ENCODE assay signal across 16 cellular contexts in the genomic region with DNA sequence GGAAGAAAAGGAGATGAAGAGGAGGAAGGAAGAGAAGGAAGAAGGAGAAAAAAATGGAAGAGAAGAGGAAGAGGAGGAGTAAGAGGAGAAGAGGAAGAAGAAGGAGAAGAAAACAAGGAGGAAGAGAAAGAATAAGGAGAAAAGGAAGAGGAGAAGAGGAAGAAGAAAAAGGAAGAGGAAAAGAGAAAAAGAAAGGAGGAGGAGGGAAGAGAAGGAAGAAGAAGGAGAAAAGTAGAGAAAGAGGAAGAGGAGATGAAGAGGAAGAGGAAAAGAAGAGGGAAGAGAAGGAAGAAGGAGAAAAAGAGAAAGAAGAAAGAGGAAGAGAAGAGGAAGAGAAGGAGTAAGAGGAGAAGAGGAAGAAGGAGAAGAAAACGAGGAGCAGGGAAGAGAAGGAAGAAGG. TPM values are rescaled to one million over a fixed set of nuclear protein-coding genes. Genes with fewer than 3 reads are reported as not detected.
DNase-seq lines count a peak whose midpoint lies in the region; ATAC-seq and TF ChIP-seq lines count a peak whose summit lies in the region.
"Had no signal": no experiment of that assay in that cellular context is flagged by ENCODE, and none has a peak within 500 bp of the region (broad histone marks: within the 10 kb centered on the region; RNA-seq: fewer than 3 reads in every experiment).

No MANE protein-coding gene starts in this region.

- no peak overlapping the region for H3K4me3 Mint-ChIP-seq in natural killer cell
- H3K4me3 Mint-ChIP-seq in natural killer cell treated with Interleukin-12 subunit alpha and Interleukin-12 subunit beta and Interleukin-15 and Interleukin-18, amount 100 ng/mL, for 72 hours: no peak overlapping the region
- no peak overlapping the region for H3K4me3 Mint-ChIP-seq in CD4-positive, alpha-beta T cell
- no peak overlapping the region for H3K4me3 Mint-ChIP-seq in activated CD8-positive, alpha-beta T cell treated with anti-CD3 and anti-CD28 coated beads, Interleukin-2, amount 10 ng/mL, durations not matched to agents 7 days and 5 days

- CTCF ChIA-PET in CD4-positive, alpha-beta T cell (lab: Charles Lee): no interaction called here
- CTCF ChIA-PET in activated CD8-positive, alpha-beta T cell treated with anti-CD3 and anti-CD28 coated beads, Interleukin-2, amount 10 ng/mL, durations not matched to agents 7 days and 5 days (lab: Charles Lee): no interaction called here

- peaks cover 27 to 28% of the 10 kb centered on the region in 2 donors for H3K27me3 Mint-ChIP-seq in natural killer cell (ENCODE audit: low read depth in 2 of 2)
- H3K27me3 Mint-ChIP-seq in natural killer cell treated with Interleukin-12 subunit alpha and Interleukin-12 subunit beta and Interleukin-15 and Interleukin-18, amount 100 ng/mL, for 72 hours: peaks cover 21 to 25% of the 10 kb centered on the region in 2 donors
- no peaks in the 10 kb centered on the region for H3K27me3 Mint-ChIP-seq in CD4-positive, alpha-beta T cell
- no peaks in the 10 kb centered on the region for H3K27me3 Mint-ChIP-seq in activated CD8-positive, alpha-beta T cell treated with anti-CD3 and anti-CD28 coated beads, Interleukin-2, amount 10 ng/mL, durations not matched to agents 7 days and 5 days (ENCODE audit: low read depth)

- ATAC-seq in natural killer cell: no peak
- ATAC-seq in natural killer cell treated with Interleukin-12 subunit alpha and Interleukin-12 subunit beta and Interleukin-15 and Interleukin-18, amount 100 ng/mL, for 72 hours: no peak
- no peak for ATAC-seq in CD4-positive, alpha-beta T cell (ENCODE audit: poor library complexity)
- ATAC-seq in activated CD8-positive, alpha-beta T cell treated with anti-CD3 and anti-CD28 coated beads, Interleukin-2, amount 10 ng/mL, durations not matched to agents 7 days and 5 days: no peak
- no peak for ATAC-seq in GM18873 (IDR thresholded peaks at IDR 0.05; ENCODE audit: low FRiP score, unreplicated experiment)
- ATAC-seq: HCT116, HepG2 had no signal

- no peak overlapping the region for H3K27ac Mint-ChIP-seq in natural killer cell
- no peak overlapping the region for H3K27ac Mint-ChIP-seq in natural killer cell treated with Interleukin-12 subunit alpha and Interleukin-12 subunit beta and Interleukin-15 and Interleukin-18, amount 100 ng/mL, for 72 hours
- no peak overlapping the region for H3K27ac Mint-ChIP-seq in CD4-positive, alpha-beta T cell
- peak overlapping the region; percentile 18 for H3K27ac Mint-ChIP-seq in activated CD8-positive, alpha-beta T cell treated with anti-CD3 and anti-CD28 coated beads, Interleukin-2, amount 10 ng/mL, durations not matched to agents 7 days and 5 days

- POLR2A ChIA-PET in CD4-positive, alpha-beta T cell (lab: Charles Lee): interaction anchor here (1.1 to 1.4 kb wide), 2 partner anchors 10 to 162 kb away, joined by 3 read pairs; no protein-coding TSS in a partner anchor
- POLR2A ChIA-PET in activated CD8-positive, alpha-beta T cell treated with anti-CD3 and anti-CD28 coated beads, Interleukin-2, amount 10 ng/mL, durations not matched to agents 7 days and 5 days (lab: Charles Lee): no interaction called here

- H3K9me3 Mint-ChIP-seq in natural killer cell: no peaks in the 10 kb centered on the region
- H3K9me3 Mint-ChIP-seq in natural killer cell treated with Interleukin-12 subunit alpha and Interleukin-12 subunit beta and Interleukin-15 and Interleukin-18, amount 100 ng/mL, for 72 hours: no peaks in the 10 kb centered on the region
- H3K9me3 Mint-ChIP-seq in CD4-positive, alpha-beta T cell: no peaks in the 10 kb centered on the region
- no peaks in the 10 kb centered on the region for H3K9me3 Mint-ChIP-seq in activated CD8-positive, alpha-beta T cell treated with anti-CD3 and anti-CD28 coated beads, Interleukin-2, amount 10 ng/mL, durations not matched to agents 7 days and 5 days (ENCODE audit: insufficient read depth)

- H3K4me1 Mint-ChIP-seq in natural killer cell: no peaks in the 10 kb centered on the region
- no peaks in the 10 kb centered on the region for H3K4me1 Mint-ChIP-seq in natural killer cell treated with Interleukin-12 subunit alpha and Interleukin-12 subunit beta and Interleukin-15 and Interleukin-18, amount 100 ng/mL, for 72 hours (ENCODE audit: low read depth in 2 of 2)
- H3K4me1 Mint-ChIP-seq in CD4-positive, alpha-beta T cell (ENCODE audit: low read depth): peaks cover 35% of the 10 kb centered on the region
- H3K4me1 Mint-ChIP-seq in activated CD8-positive, alpha-beta T cell treated with anti-CD3 and anti-CD28 coated beads, Interleukin-2, amount 10 ng/mL, durations not matched to agents 7 days and 5 days (ENCODE audit: low read depth): peaks cover 13% of the 10 kb centered on the region
- H3K4me1 Mint-ChIP-seq: IgD-negative memory B cell had no signal

- H3K36me3 Mint-ChIP-seq in natural killer cell: no peaks in the 10 kb centered on the region
- no peaks in the 10 kb centered on the region for H3K36me3 Mint-ChIP-seq in natural killer cell treated with Interleukin-12 subunit alpha and Interleukin-12 subunit beta and Interleukin-15 and Interleukin-18, amount 100 ng/mL, for 72 hours
- H3K36me3 Mint-ChIP-seq in CD4-positive, alpha-beta T cell (ENCODE audit: low read depth): peaks cover 32% of the 10 kb centered on the region
- peaks cover 30% of the 10 kb centered on the region for H3K36me3 Mint-ChIP-seq in activated CD8-positive, alpha-beta T cell treated with anti-CD3 and anti-CD28 coated beads, Interleukin-2, amount 10 ng/mL, durations not matched to agents 7 days and 5 days (ENCODE audit: low read depth)

- intact Hi-C loops in natural killer cell (cut with micrococcal nuclease): no loop called here
- intact Hi-C loops in CD4-positive, alpha-beta T cell (cut with DNase I, micrococcal nuclease): no loop called here

- TF ChIP-seq CTCF in natural killer cell (IDR thresholded peaks at IDR 0.05): peak; percentile 23
- peak; percentile 42 for TF ChIP-seq CTCF in CD4-positive, alpha-beta T cell (IDR thresholded peaks at IDR 0.05)

- no peaks in the 10 kb centered on the region for H3K27me3 ChIP-seq in CD4-positive, alpha-beta T cell (ENCODE audit: control insufficient read depth, insufficient read depth, low read length)

- DNase-seq in natural killer cell: no peak
- no peak for DNase-seq in natural killer cell treated with Interleukin-12 subunit alpha and Interleukin-12 subunit beta and Interleukin-15 and Interleukin-18, amount 100 ng/mL, for 72 hours (ENCODE audit: low spot score)
- DNase-seq in CD4-positive, alpha-beta T cell: no peak
- no peak for DNase-seq in activated CD8-positive, alpha-beta T cell treated with anti-CD3 and anti-CD28 coated beads, Interleukin-2, amount 10 ng/mL, durations not matched to agents 7 days and 5 days
- DNase-seq in SKM-1 (lab: John Stamatoyannopoulos, UW; ENCODE audit: unreplicated experiment): no peak
- no peak for DNase-seq in NCI-H526 (lab: John Stamatoyannopoulos, UW)
- DNase-seq: ACHN, Caco-2, GOT3, H7, KG1 had no signal

- H3K9me3 ChIP-seq in CD4-positive, alpha-beta T cell (ENCODE audit: control insufficient read depth, low read length): no peaks in the 10 kb centered on the region
- H3K9me3 ChIP-seq: Caco-2 had no signal

- no peak overlapping the region for H3K27ac ChIP-seq in CD4-positive, alpha-beta T cell (ENCODE audit: low read depth, low read length)
- H3K27ac ChIP-seq: C4-2B had no signal

RNA-seq across cellular contexts. Expression of a gene that starts 11.8 kb away (rescaled TPM):
- 10 to 100 TPM; 18.7 to 39.8 (median 24.5) TPM for total RNA-seq in natural killer cell
- 10 to 100 TPM in 1 of 2 donors, 1 to 10 TPM in 1; 8.4 to 22.7 TPM for total RNA-seq in natural killer cell treated with Interleukin-12 subunit alpha and Interleukin-12 subunit beta and Interleukin-15 and Interleukin-18, amount 100 ng/mL, for 72 hours
- 100 to 1,000 TPM; 409 to 438 TPM for total RNA-seq in CD4-positive, alpha-beta T cell
- total RNA-seq in activated CD8-positive, alpha-beta T cell treated with anti-CD3 and anti-CD28 coated beads, Interleukin-2, amount 10 ng/mL, durations not matched to agents 7 days and 5 days: 100 to 1,000 TPM; 205 to 246 TPM

Comparison
In these comparisons a context has a peak if more than half of its experiments do, and no peak if none do; other contexts are left out.
1. RNA of a gene that starts 11.8 kb away (total RNA-seq): 409 to 438 TPM in CD4-positive, alpha-beta T cell and 205 to 246 TPM in activated CD8-positive, alpha-beta T cell treated with anti-CD3 and anti-CD28 coated beads, Interleukin-2, amount 10 ng/mL, durations not matched to agents 7 days and 5 days; 18.7 to 39.8 TPM in natural killer cell and 8.4 to 22.7 TPM in natural killer cell treated with Interleukin-12 subunit alpha and Interleukin-12 subunit beta and Interleukin-15 and Interleukin-18, amount 100 ng/mL, for 72 hours; every median in the first group is over 4 times any median in the second.